Comparison of ENCODE assay signal across 8 cellular contexts in the genomic region with DNA sequence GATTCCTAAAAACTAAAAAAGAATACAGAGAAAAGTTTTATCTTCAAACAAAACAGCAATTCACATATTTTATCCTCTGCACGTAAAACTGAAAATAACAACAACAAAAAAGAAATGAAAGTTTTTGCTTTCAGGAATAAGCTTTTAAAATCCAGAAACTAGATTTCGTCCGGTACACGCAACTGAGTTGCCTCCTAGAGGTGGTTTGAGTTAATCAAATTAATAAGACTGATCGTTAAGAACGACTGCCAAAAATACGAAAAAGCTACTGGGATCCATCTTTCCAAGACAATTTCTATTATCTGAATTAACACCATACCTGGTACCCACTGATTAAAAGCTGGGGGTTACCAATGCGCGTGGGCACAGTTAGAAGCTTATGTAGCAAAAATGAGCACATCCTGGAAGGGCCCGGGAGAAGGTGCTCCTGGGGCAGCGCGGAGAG. TPM values are rescaled to one million over a fixed set of nuclear protein-coding genes. Genes with fewer than 3 reads are reported as not detected.
DNase-seq lines count a peak whose midpoint lies in the region; ATAC-seq and TF ChIP-seq lines count a peak whose summit lies in the region.

No MANE protein-coding gene starts in this region.

- in situ Hi-C loops in gastrocnemius medialis (cut with MboI; ENCODE audit: low sequenced_read_pairs in 4 of 4), result no loop called here

- TF ChIP-seq CTCF in SK-N-SH (IDR thresholded peaks at IDR 0.05) (peak; percentile 20; the same call in 1 of the 2 replicates), fibroblast of the aortic adventitia (IDR thresholded peaks at IDR 0.05; ENCODE audit: insufficient read depth, low read length) (no peak), gastrocnemius medialis (IDR thresholded peaks at IDR 0.05 in 4 of 5, conservative IDR thresholded peaks at IDR 0.05 in 1 of 5) (no peak)

- ATAC-seq in GM19035 (IDR thresholded peaks at IDR 0.05; ENCODE audit: unreplicated experiment) (peak; percentile 0), gastrocnemius medialis (no peak), GM18868 (IDR thresholded peaks at IDR 0.05; ENCODE audit: unreplicated experiment) (no peak), HG02885 (IDR thresholded peaks at IDR 0.05; ENCODE audit: poor library complexity, unreplicated experiment) (no peak)

- WGBS in SK-N-SH (ENCODE audit: low lambda C conversion rate), result 1% methylated on average over 10 of the region's 12 CpGs

- H3K27ac ChIP-seq in ACC112 (ENCODE audit: low read depth, low read length), result peak overlapping the region; percentile 36; the same call in 1 of the 2 replicates
- peak overlapping the region; percentile 54 to 89; a peak in 3 of 4 replicates for H3K27ac ChIP-seq in SK-N-SH (ENCODE audit: low read depth in 2 of 2, low read length in 1 of 2)
- H3K27ac ChIP-seq in gastrocnemius medialis, result peak overlapping the region; percentile 77 to 95 (median 85)

- no peaks in the 10 kb centered on the region for H3K27me3 ChIP-seq in ACC112 (ENCODE audit: insufficient read depth, low read length)
- no peaks in the 10 kb centered on the region for H3K27me3 ChIP-seq in SK-N-SH (ENCODE audit: insufficient read depth)
- H3K27me3 ChIP-seq in gastrocnemius medialis, result no peaks in the 10 kb centered on the region

- H3K9me3 ChIP-seq in SK-N-SH (no peaks in the 10 kb centered on the region), gastrocnemius medialis (no peaks in the 10 kb centered on the region)

- no peak for TF ChIP-seq EP300 in SK-N-SH (IDR thresholded peaks at IDR 0.05; ENCODE audit: borderline replicate concordance in 1 of 2, low read depth in 1 of 2, low read length in 1 of 2)

- peak overlapping the region; percentile 89 for H3K4me2 ChIP-seq in SK-N-SH

- no peaks in the 10 kb centered on the region for H3K9me2 ChIP-seq in SK-N-SH

- no peak for TF ChIP-seq RAD21 in SK-N-SH (IDR thresholded peaks at IDR 0.05; ENCODE audit: low read length)

- POLR2A ChIA-PET in SK-N-SH (lab: Yijun Ruan, JAX), result interaction anchor here (0.8 to 1.7 kb wide), 4 partner anchors 19 to 31 kb away, joined by 3 to 10 read pairs (median 4); partner anchors contain the start of gene TBP

- no peak for TF ChIP-seq POLR2A in gastrocnemius medialis (IDR thresholded peaks at IDR 0.05)

- no peak for DNase-seq in SK-N-SH
- DNase-seq in fibroblast of the aortic adventitia (ENCODE audit: low read depth), result peak; percentile 6
- DNase-seq in gastrocnemius medialis, result no peak
- DNase-seq in anterior cingulate cortex (lab: John Stamatoyannopoulos, UW), result no peak

- H3K4me1 ChIP-seq in ACC112 (ENCODE audit: control insufficient read depth, insufficient read depth, low read length, unreplicated experiment) (peaks cover 8% of the 10 kb centered on the region), SK-N-SH (ENCODE audit: control insufficient read depth in 1 of 2, insufficient read depth in 2 of 2, low read depth in 1 of 2, low read length in 1 of 2) (peaks cover 0 to 13% of the 10 kb centered on the region in 2 experiments; a peak in 2 of 4 replicates), gastrocnemius medialis (peaks cover 15 to 16% of the 10 kb centered on the region in 2 donors)

- peak overlapping the region; percentile 71 for H3K9ac ChIP-seq in SK-N-SH

- H3K79me2 ChIP-seq in ACC112 (ENCODE audit: control insufficient read depth, insufficient read depth, low read length, unreplicated experiment) (peaks cover 24% of the 10 kb centered on the region), SK-N-SH (ENCODE audit: insufficient read depth) (peaks cover 34% of the 10 kb centered on the region)

- H2AFZ ChIP-seq in ACC112 (ENCODE audit: low read length, unreplicated experiment) (peak overlapping the region; percentile 67), SK-N-SH (ENCODE audit: low read depth) (peak overlapping the region; percentile 87; the same call in 1 of the 2 replicates)

- peak overlapping the region; percentile 91 for H3K4me3 ChIP-seq in ACC112 (ENCODE audit: low read depth, low read length)
- peak overlapping the region; percentile 79 to 97 for H3K4me3 ChIP-seq in SK-N-SH (ENCODE audit: low read depth in 2 of 2, low read length in 1 of 2)
- H3K4me3 ChIP-seq in fibroblast of the aortic adventitia (ENCODE audit: low read depth, low read length), result peak overlapping the region; percentile 73
- H3K4me3 ChIP-seq in gastrocnemius medialis, result peak overlapping the region; percentile 81 to 98 (median 86)

- peaks cover 11% of the 10 kb centered on the region for H3K36me3 ChIP-seq in ACC112 (ENCODE audit: insufficient read depth, low read length)
- peaks cover 38 to 46% of the 10 kb centered on the region in 2 experiments for H3K36me3 ChIP-seq in SK-N-SH (replicated peaks in 1 of 2; ENCODE audit: control insufficient read depth in 1 of 2, insufficient read depth in 2 of 2, low read length in 1 of 2)
- peaks cover 0 to 33% of the 10 kb centered on the region in 2 donors for H3K36me3 ChIP-seq in gastrocnemius medialis

- intact Hi-C loops in gastrocnemius medialis (cut with DNase I; ENCODE audit: low total_unique reads), result loop anchor here (1.0 kb wide), 1 partner anchor 29 kb away; the partner anchor contains the start of gene TBP

- H4K20me1 ChIP-seq in SK-N-SH (ENCODE audit: insufficient read depth), result no peaks in the 10 kb centered on the region

- H3F3A ChIP-seq in SK-N-SH (replicated peaks; ENCODE audit: insufficient read depth), result peaks cover 8% of the 10 kb centered on the region

- CTCF ChIA-PET in SK-N-SH (lab: Yijun Ruan, JAX), result interaction anchor here (1.1 to 1.2 kb wide), 2 partner anchors 9 to 793 kb away, joined by 3 to 4 read pairs; no protein-coding TSS in a partner anchor

TF ChIP-seq in SK-N-SH, 30 proteins besides CTCF, POLR2A, EP300 and RAD21:
- no peak for TF ChIP-seq FOXM1 (IDR thresholded peaks at IDR 0.05; ENCODE audit: low read depth)

RNA-seq across cellular contexts. Expression of gene PDCD2, which starts 0.7 kb away (rescaled TPM):
- 82.1 and 107 TPM in 2 replicates for polyA plus RNA-seq in SK-N-SH (2012; rRNA removed)
- 103 and 115 TPM in 2 replicates for polyA plus RNA-seq in SK-N-SH (2012; cell fraction: cytosol; rRNA removed)
- polyA plus RNA-seq in SK-N-SH (2012; cell fraction: nucleus; rRNA removed), result 78.1 and 119 TPM in 2 replicates
- total RNA-seq in fibroblast of the aortic adventitia (ENCODE audit: low replicate concordance) (65.1 and 104 TPM in 2 replicates), gastrocnemius medialis (100 to 1,000 TPM in 1 of 4 donors, 10 to 100 TPM in 3; 61.5 to 113 (median 83.0) TPM)

RNA-seq across cellular contexts. Expression of gene TBP, which starts 29.6 kb away (rescaled TPM):
- polyA plus RNA-seq in SK-N-SH (2012; rRNA removed), result 45.5 and 54.6 TPM in 2 replicates
- polyA plus RNA-seq in SK-N-SH (2012; cell fraction: cytosol; rRNA removed), result 20.6 and 25.9 TPM in 2 replicates
- polyA plus RNA-seq in SK-N-SH (2012; cell fraction: nucleus; rRNA removed), result 30.0 and 57.8 TPM in 2 replicates
- total RNA-seq in fibroblast of the aortic adventitia (ENCODE audit: low replicate concordance) (4.0 and 16.8 TPM in 2 replicates), gastrocnemius medialis (10 to 100 TPM in 3 of 4 donors, 1 to 10 TPM in 1; 9.7 to 17.3 (median 15.3) TPM)

RNA-seq across cellular contexts. Expression of gene PSMB1, which starts 30.7 kb away (rescaled TPM):
- polyA plus RNA-seq in SK-N-SH (2012; rRNA removed), result 546 and 588 TPM in 2 replicates
- 606 and 697 TPM in 2 replicates for polyA plus RNA-seq in SK-N-SH (2012; cell fraction: cytosol; rRNA removed)
- polyA plus RNA-seq in SK-N-SH (2012; cell fraction: nucleus; rRNA removed), result 255 and 311 TPM in 2 replicates
- total RNA-seq in fibroblast of the aortic adventitia (ENCODE audit: low replicate concordance), result 96.8 and 248 TPM in 2 replicates
- 100 to 1,000 TPM; 340 to 380 (median 357) TPM for total RNA-seq in gastrocnemius medialis
